In genomic region chr5:139293199-139293503, GRCh38 we compare ENCODE assay signal across 8 cellular contexts. TPM values are rescaled to one million over a fixed set of nuclear protein-coding genes. Genes with fewer than 3 reads are reported as not detected.
DNase-seq lines count a peak whose midpoint lies in the region; ATAC-seq and TF ChIP-seq lines count a peak whose summit lies in the region.

No MANE protein-coding gene starts in this region.

- peaks cover 26% of the 10 kb centered on the region for H3K27me3 Mint-ChIP-seq in GM23338 (ENCODE audit: insufficient read depth, low read depth, poor library complexity)

- no peaks in the 10 kb centered on the region for H3K9me2 ChIP-seq in GM23338 (ENCODE audit: insufficient read depth)

- H3K36me3 Mint-ChIP-seq in GM23338 (ENCODE audit: low read depth) = peaks cover 32% of the 10 kb centered on the region

- peak overlapping the region; percentile 88 for H3K4me3 ChIP-seq in GM23338
- peak overlapping the region; percentile 77 for H3K4me3 ChIP-seq in WI38 (ENCODE audit: low read depth, low read length)
- peak overlapping the region; percentile 91 to 96 for H3K4me3 ChIP-seq in gastroesophageal sphincter
- H3K4me3 ChIP-seq in skeletal muscle tissue (ENCODE audit: low read length in 3 of 3) = peak overlapping the region; percentile 80 to 96 (median 86)

- H3K4me1 ChIP-seq in GM23338 (ENCODE audit: insufficient read depth) = peaks cover 21% of the 10 kb centered on the region
- peaks cover 0 to 40% (median 21%) of the 10 kb centered on the region in 3 donors for H3K4me1 ChIP-seq in gastroesophageal sphincter
- peaks cover 24 to 31% (median 30%) of the 10 kb centered on the region in 3 donors for H3K4me1 ChIP-seq in skeletal muscle tissue (ENCODE audit: control insufficient read depth in 3 of 3, insufficient read depth in 3 of 3, low read length in 3 of 3)

- H3F3A ChIP-seq in GM23338 (replicated peaks; ENCODE audit: low read depth) = peaks cover 23% of the 10 kb centered on the region

- peak overlapping the region; percentile 97 for H3K27ac ChIP-seq in GM23338 (ENCODE audit: low read depth)
- peak overlapping the region; percentile 95 to 100 (median 98) for H3K27ac ChIP-seq in gastroesophageal sphincter
- peak overlapping the region; percentile 100 for H3K27ac ChIP-seq in skeletal muscle tissue (ENCODE audit: low read depth, low read length)

- WGBS in gastroesophageal sphincter (ENCODE audit: low coverage in 1 of 2), 2 donors = 25 to 39% methylated on average over 5 to 7 of the region's 11 CpGs

- 0 out of 3 replicates have a peak, but pooled peaks cover 6% of the 10 kb centered on the region for H3K9me3 Mint-ChIP-seq in GM23338

- H3K27me3 ChIP-seq in GM23338 (ENCODE audit: insufficient read depth) = no peaks in the 10 kb centered on the region
- H3K27me3 ChIP-seq in gastroesophageal sphincter = no peaks in the 10 kb centered on the region
- no peaks in the 10 kb centered on the region for H3K27me3 ChIP-seq in skeletal muscle tissue (ENCODE audit: control insufficient read depth in 3 of 3, insufficient read depth in 3 of 3, low read length in 3 of 3)

- H3K9ac ChIP-seq in skeletal muscle tissue (ENCODE audit: low read depth in 1 of 3, low read length in 3 of 3) = peak overlapping the region; percentile 90 to 99 (median 99)

- H3K36me3 ChIP-seq in GM23338 (ENCODE audit: insufficient read depth) = no peaks in the 10 kb centered on the region
- H3K36me3 ChIP-seq in gastroesophageal sphincter = no peaks in the 10 kb centered on the region
- no peaks in the 10 kb centered on the region for H3K36me3 ChIP-seq in skeletal muscle tissue (ENCODE audit: control insufficient read depth in 3 of 3, insufficient read depth in 3 of 3, low read length in 3 of 3)

- peaks cover 26% of the 10 kb centered on the region for H3K4me1 Mint-ChIP-seq in GM23338

- H3K27ac Mint-ChIP-seq in GM23338 = peak overlapping the region; percentile 100

- TF ChIP-seq EP300 in gastroesophageal sphincter (IDR thresholded peaks at IDR 0.05) = no peak

- no peak for TF ChIP-seq POLR2A in gastroesophageal sphincter (IDR thresholded peaks at IDR 0.05)

- DNase-seq in GM23338 (ENCODE audit: low spot score) = no peak
- no peak for DNase-seq in NCI-H510A treated with DMSO at 0.1 percent for 48 hours (lab: John Stamatoyannopoulos, UW)
- no peak for DNase-seq in NCI-H82 treated with DMSO at 0.1 percent for 48 hours (lab: John Stamatoyannopoulos, UW; ENCODE audit: unreplicated experiment)

- no peak overlapping the region for H2AFZ ChIP-seq in GM23338

- peaks cover 27% of the 10 kb centered on the region for H4K20me1 ChIP-seq in GM23338 (replicated peaks; ENCODE audit: insufficient read depth)

- ATAC-seq in GM23338 (no peak), gastroesophageal sphincter (no peak), HG02884 (IDR thresholded peaks at IDR 0.05; ENCODE audit: unreplicated experiment) (no peak), HG03457 (IDR thresholded peaks at IDR 0.05; ENCODE audit: unreplicated experiment) (no peak)

- peaks cover 44% of the 10 kb centered on the region for H3K79me2 ChIP-seq in GM23338 (replicated peaks; ENCODE audit: insufficient read depth)

- peak overlapping the region; percentile 63 for H3K4me2 ChIP-seq in GM23338

- TF ChIP-seq CTCF in GM23338 (conservative IDR thresholded peaks at IDR 0.05; ENCODE audit: low read depth in 2 of 2) = no peak
- no peak for TF ChIP-seq CTCF in WI38 (IDR thresholded peaks at IDR 0.05; ENCODE audit: low read depth, low read length)
- TF ChIP-seq CTCF in gastroesophageal sphincter (IDR thresholded peaks at IDR 0.05) = no peak

- H3K9me3 ChIP-seq in gastroesophageal sphincter (no peaks in the 10 kb centered on the region), skeletal muscle tissue (ENCODE audit: control insufficient read depth in 3 of 3, low read length in 3 of 3) (no peaks in the 10 kb centered on the region)

- H3K4me3 Mint-ChIP-seq in GM23338 = peak overlapping the region; percentile 100

TF ChIP-seq in GM23338, 12 proteins besides CTCF, POLR2A, EP300 and RAD21 (continues in another document):
- TF ChIP-seq EZH2phosphoT487 (IDR thresholded peaks at IDR 0.05; ENCODE audit: unreplicated experiment) (no peak), EZH2 (IDR thresholded peaks at IDR 0.05; ENCODE audit: low read depth, unreplicated experiment) (no peak), ZNF462 (CRISPR knock-in tag; IDR thresholded peaks at IDR 0.05) (no peak), ZNF331 (CRISPR knock-in tag; IDR thresholded peaks at IDR 0.05; ENCODE audit: low read depth) (no peak)

RNA-seq across cellular contexts. Expression of gene MATR3, which starts 0.4 kb away (rescaled TPM):
- 506 and 546 TPM in 2 replicates for total RNA-seq in GM23338 (2014; rRNA removed; shearing (Covaris generic))
- 226 and 278 TPM in 2 replicates for polyA plus RNA-seq in GM23338 (2016; fragmentation: Nextera tagmentation; extraction: Ambion mirVana)
- total RNA-seq in gastroesophageal sphincter (100 to 1,000 TPM; 194 to 326 (median 314) TPM), skeletal muscle tissue (169 TPM)

RNA-seq across cellular contexts. Expression of gene PAIP2, which starts 48.5 kb away (rescaled TPM):
- 132 and 148 TPM in 2 replicates for total RNA-seq in GM23338 (2014; rRNA removed; shearing (Covaris generic))
- polyA plus RNA-seq in GM23338 (2016; fragmentation: Nextera tagmentation; extraction: Ambion mirVana) = 226 and 277 TPM in 2 replicates
- total RNA-seq in gastroesophageal sphincter (100 to 1,000 TPM in 2 of 4 donors, 10 to 100 TPM in 2; 78.5 to 131 (median 93.3) TPM), skeletal muscle tissue (86.6 TPM)
